8 cellular contexts compared by ENCODE assay signal in genomic region chr2:183123959-183124221, GRCh38. TPM values are rescaled to one million over a fixed set of nuclear protein-coding genes. Genes with fewer than 3 reads are reported as not detected.
DNase-seq lines count a peak whose midpoint lies in the region; ATAC-seq, FAIRE-seq and TF ChIP-seq lines count a peak whose summit lies in the region.

No MANE protein-coding gene starts in this region.

- peak overlapping the region; percentile 95 for H3K4me3 Mint-ChIP-seq in chondrocyte (ENCODE audit: unreplicated experiment)

- H3K4me1 Mint-ChIP-seq in chondrocyte (ENCODE audit: low read depth): peaks cover 25% of the 10 kb centered on the region

- peaks cover 2% of the 10 kb centered on the region for H3K27me3 Mint-ChIP-seq in chondrocyte (ENCODE audit: low read depth)

- H3K4me1 ChIP-seq in DOHH2 (ENCODE audit: control insufficient read depth, low read length) (peaks cover 29% of the 10 kb centered on the region), mucosa of rectum (ENCODE audit: control insufficient read depth in 2 of 2, insufficient read depth in 2 of 2, low read length in 2 of 2) (peaks cover 0 to 6% of the 10 kb centered on the region in 2 donors)

- peak; percentile 38 for ATAC-seq in GM21390 (IDR thresholded peaks at IDR 0.05; ENCODE audit: unreplicated experiment)

- no peak for TF ChIP-seq POLR2A in GM12892 (IDR thresholded peaks at IDR 0.05; ENCODE audit: low read depth, low read length)

- H3K36me3 ChIP-seq in DOHH2 (ENCODE audit: control insufficient read depth, low read length): peaks cover 39% of the 10 kb centered on the region
- H3K36me3 ChIP-seq in mucosa of rectum (ENCODE audit: control insufficient read depth in 2 of 2, insufficient read depth in 2 of 2, low read length in 2 of 2): no peaks in the 10 kb centered on the region

- peak overlapping the region; percentile 73 for H3K27ac ChIP-seq in DOHH2 (ENCODE audit: low read depth, low read length)
- H3K27ac ChIP-seq in HL-60 (replicated peaks): peak overlapping the region; percentile 91
- H3K27ac ChIP-seq in mucosa of rectum (ENCODE audit: low read depth in 2 of 2, low read length in 2 of 2): peak overlapping the region; percentile 82 to 83

- peaks cover 47% of the 10 kb centered on the region for H3K79me2 ChIP-seq in DOHH2 (ENCODE audit: control insufficient read depth, low read length)

- H3K27me3 ChIP-seq in DOHH2 (ENCODE audit: control insufficient read depth, low read length) (no peaks in the 10 kb centered on the region; the same call in 1 of the 2 replicates), HL-60 (ENCODE audit: insufficient read depth, poor library complexity, severe bottlenecking) (no peaks in the 10 kb centered on the region), mucosa of rectum (ENCODE audit: control insufficient read depth in 2 of 2, insufficient read depth in 2 of 2, low read length in 2 of 2) (no peaks in the 10 kb centered on the region)

- no peaks in the 10 kb centered on the region for H3K9me3 Mint-ChIP-seq in chondrocyte (ENCODE audit: low read depth)

- peak overlapping the region; percentile 94 for H3K4me2 ChIP-seq in DOHH2 (ENCODE audit: low read length)

- DNase-seq in HL-60 (ENCODE audit: low read depth in 1 of 2, low spot score in 1 of 2): no peak
- no peak for DNase-seq in chondrocyte (ENCODE audit: low spot score)
- no peak for DNase-seq in central memory CD4-positive, alpha-beta T cell
- no peak for DNase-seq in head of caudate nucleus
- DNase-seq in GM12892 (ENCODE audit: insufficient read length): no peak

- TF ChIP-seq CTCF in DOHH2 (IDR thresholded peaks at IDR 0.05; ENCODE audit: low read depth, low read length, poor library complexity, severe bottlenecking): no peak
- TF ChIP-seq CTCF in HL-60 (IDR thresholded peaks at IDR 0.05; ENCODE audit: insufficient read depth, low read length): no peak
- no peak for TF ChIP-seq CTCF in chondrocyte (IDR thresholded peaks at IDR 0.05)

- peak overlapping the region; percentile 68 to 75 for H3K9ac ChIP-seq in mucosa of rectum (ENCODE audit: low read depth in 1 of 2, low read length in 2 of 2)

- peaks cover 4% of the 10 kb centered on the region; the same call in 1 of the 2 replicates for H3F3A ChIP-seq in DOHH2 (ENCODE audit: control insufficient read depth, insufficient read depth)

- no peaks in the 10 kb centered on the region for H3K9me2 ChIP-seq in DOHH2 (replicated peaks; ENCODE audit: control insufficient read depth, low read length)

- peaks cover 5% of the 10 kb centered on the region; the same call in 1 of the 2 replicates for H4K20me1 ChIP-seq in DOHH2 (ENCODE audit: control insufficient read depth, insufficient read depth, low read depth, low read length)

- intact Hi-C loops in head of caudate nucleus (cut with DNase I): loop anchor here (5.0 to 10.0 kb wide), 2 partner anchors 42 to 89 kb away; partner anchors contain the start of gene NCKAP1

- H3K36me3 Mint-ChIP-seq in chondrocyte (ENCODE audit: low read depth): no peaks in the 10 kb centered on the region

- peak overlapping the region; percentile 99 for H3K27ac Mint-ChIP-seq in chondrocyte (ENCODE audit: unreplicated experiment)

- H3K4me3 ChIP-seq in DOHH2 (ENCODE audit: low read length) (peak overlapping the region; percentile 94), HL-60 (replicated peaks; ENCODE audit: insufficient read depth, low read length) (peak overlapping the region; percentile 87), mucosa of rectum (ENCODE audit: low read length in 2 of 2) (peak overlapping the region; percentile 87 to 97)

- H3K9me3 ChIP-seq in DOHH2 (ENCODE audit: control insufficient read depth, insufficient read depth, low read length): no peaks in the 10 kb centered on the region
- no peaks in the 10 kb centered on the region for H3K9me3 ChIP-seq in mucosa of rectum (ENCODE audit: control insufficient read depth in 2 of 2, low read length in 2 of 2)

- no peak for FAIRE-seq in GM12892 (lab: Jason Lieb, UNC)

RNA-seq across cellular contexts. Expression of gene NUP35, which starts 0.4 kb away (rescaled TPM):
- total RNA-seq in chondrocyte: 7.5 to 9.8 TPM (median 8.5 TPM) in 3 replicates
- polyA plus RNA-seq in GM12892 (2012; ENCODE audit: missing spikeins): 19.1 TPM

RNA-seq across cellular contexts. Expression of gene DUSP19, which starts 45.3 kb away (rescaled TPM):
- total RNA-seq in chondrocyte: 4.1 to 6.6 TPM (median 4.3 TPM) in 3 replicates
- 2.0 TPM for polyA plus RNA-seq in GM12892 (2012; ENCODE audit: missing spikeins)
